Comparison of ENCODE assay signal across 7 cellular contexts in the genomic region with DNA sequence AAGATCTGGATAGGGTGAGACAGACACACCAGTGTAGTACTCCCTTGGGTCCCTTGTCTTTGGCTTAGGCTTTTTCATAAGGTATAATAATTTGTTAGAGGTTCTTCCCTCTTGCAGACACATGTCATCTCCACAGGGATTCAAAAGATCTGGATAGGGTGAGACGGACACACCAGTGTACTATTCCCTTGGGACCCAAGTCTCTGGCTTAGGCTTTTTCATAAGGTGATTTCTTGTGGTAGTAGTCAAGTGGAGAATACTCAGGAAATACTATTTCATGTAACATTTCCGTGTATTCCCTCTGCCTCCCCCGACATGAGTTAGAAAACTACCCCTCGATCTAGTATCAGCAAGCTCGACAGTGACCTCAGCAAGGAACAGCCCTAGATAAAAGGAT. TPM values are rescaled to one million over a fixed set of nuclear protein-coding genes. Genes with fewer than 3 reads are reported as not detected.
DNase-seq lines count a peak whose midpoint lies in the region; ATAC-seq and TF ChIP-seq lines count a peak whose summit lies in the region.

No MANE protein-coding gene starts in this region.

- CTCF ChIA-PET in T-cell (lab: Charles Lee), result interaction anchor here (0.5 to 4.4 kb wide), 30 partner anchors 11 to 637 kb away, joined by 3 to 113 read pairs (median 6); a partner anchor contains a TSS

- peaks cover 30% of the 10 kb centered on the region for H3F3A ChIP-seq in smooth muscle cell (ENCODE audit: low read depth)

- peak overlapping the region; percentile 96 for H3K27ac ChIP-seq in H9 (ENCODE audit: insufficient read length, low read depth, low read length)
- peak overlapping the region; percentile 63 for H3K27ac ChIP-seq in smooth muscle cell (ENCODE audit: low read depth)

- no peaks in the 10 kb centered on the region for H3K27me3 ChIP-seq in H9 (ENCODE audit: insufficient read depth, low read length)
- no peaks in the 10 kb centered on the region for H3K27me3 ChIP-seq in smooth muscle cell (ENCODE audit: low read depth)

- peak overlapping the region; percentile 25 to 99 (median 98); a peak in 6 of 7 replicates for H3K27ac Mint-ChIP-seq in H9
- peak overlapping the region; percentile 93 to 96 for H3K27ac Mint-ChIP-seq in T-cell

- peak overlapping the region; percentile 73 for H4K5ac ChIP-seq in H9 (ENCODE audit: insufficient read length, low read depth, low read length)

- H3K4me3 ChIP-seq in fibroblast of villous mesenchyme (ENCODE audit: low read depth, low read length) (peak overlapping the region; percentile 82), smooth muscle cell (peak overlapping the region; percentile 64)

- peak overlapping the region; percentile 79 to 92 for H3K4me3 Mint-ChIP-seq in H9
- peak overlapping the region; percentile 93 to 95 (median 94) for H3K4me3 Mint-ChIP-seq in T-cell

- H3K4me2 ChIP-seq in H9 (ENCODE audit: insufficient read depth, insufficient read length, low read length) (peak overlapping the region; percentile 97), smooth muscle cell (peak overlapping the region; percentile 88)

- H4K8ac ChIP-seq in H9 (replicated peaks; ENCODE audit: insufficient read length, low read depth, low read length), result no peak overlapping the region

- no peak overlapping the region for H3K56ac ChIP-seq in H9 (ENCODE audit: insufficient read length, low read depth, low read length)

- H3K23ac ChIP-seq in H9 (ENCODE audit: insufficient read length, low read depth, low read length), result no peak overlapping the region

- ATAC-seq in T-cell (replicated peaks in 1 of 4), result no peak
- ATAC-seq in GM21367 (IDR thresholded peaks at IDR 0.05; ENCODE audit: unreplicated experiment), result no peak

- H3K36me3 ChIP-seq in smooth muscle cell (ENCODE audit: low read depth), result no peaks in the 10 kb centered on the region

- H3K79me1 ChIP-seq in H9 (ENCODE audit: insufficient read depth, low read depth, low read length, poor library complexity, severe bottlenecking), result no peaks in the 10 kb centered on the region

- TF ChIP-seq CTCF in H9 (conservative IDR thresholded peaks at IDR 0.05), result no peak
- no peak for TF ChIP-seq CTCF in fibroblast of villous mesenchyme (IDR thresholded peaks at IDR 0.05; ENCODE audit: insufficient read depth, low read depth, low read length)
- no peak for TF ChIP-seq CTCF in smooth muscle cell (IDR thresholded peaks at IDR 0.05; ENCODE audit: borderline replicate concordance, insufficient read depth, poor library complexity, severe bottlenecking)

- H3K79me2 ChIP-seq in H9 (ENCODE audit: insufficient read depth, low read length) (no peaks in the 10 kb centered on the region), smooth muscle cell (ENCODE audit: low read depth) (peaks cover 5% of the 10 kb centered on the region)

- H3T11ph ChIP-seq in H9 (ENCODE audit: low read length), result no peak overlapping the region

- H4K20me1 ChIP-seq in H9 (ENCODE audit: control insufficient read depth, insufficient read depth, insufficient read length) (no peaks in the 10 kb centered on the region), smooth muscle cell (ENCODE audit: low read depth) (peaks cover 29% of the 10 kb centered on the region)

- H3K9me3 ChIP-seq in H9 (ENCODE audit: control insufficient read depth, low read depth, low read length) (no peaks in the 10 kb centered on the region), smooth muscle cell (replicated peaks; ENCODE audit: low read depth) (no peaks in the 10 kb centered on the region)

- H2BK20ac ChIP-seq in H9 (ENCODE audit: low read depth, low read length, poor library complexity, severe bottlenecking), result no peak overlapping the region

- no peaks in the 10 kb centered on the region; the same call in 1 of the 2 replicates for H3K27me3 Mint-ChIP-seq in H9 (ENCODE audit: low read depth)
- H3K27me3 Mint-ChIP-seq in T-cell, result no peaks in the 10 kb centered on the region

- H2BK120ac ChIP-seq in H9 (ENCODE audit: low read depth, low read length, poor library complexity, severe bottlenecking), result no peak overlapping the region

- POLR2A ChIA-PET in T-cell (lab: Charles Lee), result interaction anchor here (0.5 to 1.9 kb wide), 8 partner anchors 39 to 337 kb away, joined by 3 to 8 read pairs (median 4); a partner anchor contains a TSS

- H3K4me1 Mint-ChIP-seq in H9 (peaks cover 36 to 40% of the 10 kb centered on the region in 2 experiments), T-cell (peaks cover 52 to 55% (median 55%) of the 10 kb centered on the region in 3 donors)

- H3K9me3 Mint-ChIP-seq in H9, result no peaks in the 10 kb centered on the region
- no peaks in the 10 kb centered on the region for H3K9me3 Mint-ChIP-seq in T-cell

- no peak overlapping the region for H2BK15ac ChIP-seq in H9 (ENCODE audit: low read depth, low read length)

- H3K14ac ChIP-seq in H9 (ENCODE audit: insufficient read depth, low read length), result peak overlapping the region; percentile 91; the same call in 1 of the 2 replicates

- WGBS in H9 (ENCODE audit: extremely low coverage, insufficient read length, low lambda C conversion rate), result no CpG with 5 or more reads among the region's 5 CpGs
- 31% methylated on average over 5 of the region's 5 CpGs for WGBS in smooth muscle cell (ENCODE audit: low lambda C conversion rate)

- no peak overlapping the region for H3K4ac ChIP-seq in H9 (ENCODE audit: low read depth, low read length)

- no peak overlapping the region for H2AK5ac ChIP-seq in H9 (ENCODE audit: insufficient read length, low read length)

- H4K91ac ChIP-seq in H9 (ENCODE audit: insufficient read length, low read depth, low read length), result no peak overlapping the region

- no peak overlapping the region for H2BK12ac ChIP-seq in H9 (ENCODE audit: insufficient read length, low read depth, low read length)

- H3K9ac ChIP-seq in H9 (ENCODE audit: extremely low read depth, insufficient read length, low read length) (peak overlapping the region; percentile 67), smooth muscle cell (ENCODE audit: low read depth) (peak overlapping the region; percentile 63)

- H3K4me1 ChIP-seq in H9 (ENCODE audit: insufficient read depth, low read length) (peaks cover 10% of the 10 kb centered on the region), smooth muscle cell (ENCODE audit: low read depth) (peaks cover 33% of the 10 kb centered on the region)

- H2AFZ ChIP-seq in H9 (ENCODE audit: low read length) (no peak overlapping the region), smooth muscle cell (ENCODE audit: low read depth) (no peak overlapping the region)

- H3K36me3 Mint-ChIP-seq in H9 (ENCODE audit: insufficient read depth in 1 of 3, low read depth in 3 of 3), result no peaks in the 10 kb centered on the region; a peak in 2 of 7 replicates
- H3K36me3 Mint-ChIP-seq in T-cell, result peaks cover 5% of the 10 kb centered on the region

- H3K18ac ChIP-seq in H9 (ENCODE audit: insufficient read length, low read depth, low read length), result peak overlapping the region; percentile 32

- peaks cover 17% of the 10 kb centered on the region for H3K23me2 ChIP-seq in H9 (ENCODE audit: insufficient read length, low read depth, low read length, poor library complexity, severe bottlenecking)

- H2BK5ac ChIP-seq in H9 (ENCODE audit: insufficient read length, low read length), result no peak overlapping the region

- DNase-seq in H9 (no peak), T-cell (no peak), fibroblast of villous mesenchyme (ENCODE audit: low read depth) (no peak), smooth muscle cell (lab: John Stamatoyannopoulos, UW; ENCODE audit: unreplicated experiment) (no peak), epidermal melanocyte (ENCODE audit: insufficient read length, low spot score) (no peak), NCI-H748 treated with DMSO at 0.1 percent for 48 hours (lab: John Stamatoyannopoulos, UW) (no peak)

RNA-seq across cellular contexts. Expression of a gene that starts 1.0 kb away (rescaled TPM):
- 10.0 and 13.7 TPM in 2 replicates for total RNA-seq in H9 (2021)
- total RNA-seq in T-cell, result 10 to 100 TPM; 37.0 to 44.8 (median 38.2) TPM
- 30.9 and 36.7 TPM in 2 replicates for total RNA-seq in fibroblast of villous mesenchyme
- 9.0 and 10.7 TPM in 2 replicates for total RNA-seq in smooth muscle cell
- polyA plus RNA-seq in smooth muscle cell, result 6.6 and 9.3 TPM in 2 replicates

RNA-seq across cellular contexts. Expression of a gene that starts 54.6 kb away (rescaled TPM):
- total RNA-seq in H9 (2021) (13.3 and 14.3 TPM in 2 replicates), T-cell (10 to 100 TPM; 35.8 to 72.7 (median 45.3) TPM), fibroblast of villous mesenchyme (2.2 and 3.5 TPM in 2 replicates), smooth muscle cell (5.0 TPM in 1 of 2 replicates, not detected in the other)
- polyA plus RNA-seq in smooth muscle cell, result 3.3 and 7.8 TPM in 2 replicates
